In genomic region chr2:36427790-36428243, GRCh38 we compare ENCODE assay signal across 20 cellular contexts.
DNase-seq lines count a peak whose midpoint lies in the region; ATAC-seq and TF ChIP-seq lines count a peak whose summit lies in the region.
"Had no signal": no experiment of that assay in that cellular context is flagged by ENCODE, and none has a peak within 500 bp of the region (broad histone marks: within the 10 kb centered on the region; RNA-seq: fewer than 3 reads in every experiment).

No MANE protein-coding gene starts in this region.

- H3K27me3 ChIP-seq in PC-3 (ENCODE audit: low read length) (no peaks in the 10 kb centered on the region), sigmoid colon (no peaks in the 10 kb centered on the region), Karpas-422 (ENCODE audit: low read length) (no peaks in the 10 kb centered on the region)
- H3K27me3 ChIP-seq: BLaER1, breast epithelium, suprapubic skin had no signal

- H3K4me2 ChIP-seq in PC-3 (ENCODE audit: low read length) (no peak overlapping the region), Karpas-422 (ENCODE audit: low read depth, low read length, poor library complexity, severe bottlenecking) (no peak overlapping the region)
- H3K4me2 ChIP-seq: BLaER1 had no signal

- H3K27me3 Mint-ChIP-seq in activated naive CD8-positive, alpha-beta T cell treated with anti-CD3 and anti-CD28 coated beads, Interleukin-2, amount 50 U/mL, for 24 hours: no peaks in the 10 kb centered on the region
- H3K27me3 Mint-ChIP-seq: activated CD4-positive, alpha-beta T cell treated with anti-CD3 and anti-CD28 coated beads for 36 hours had no signal

- TF ChIP-seq EP300 in sigmoid colon (IDR thresholded peaks at IDR 0.05): no peak

- H3K9me3 ChIP-seq in PC-3 (ENCODE audit: low read length) (no peaks in the 10 kb centered on the region), sigmoid colon (no peaks in the 10 kb centered on the region), Karpas-422 (ENCODE audit: low read length) (no peaks in the 10 kb centered on the region)
- H3K9me3 ChIP-seq: BLaER1, breast epithelium, suprapubic skin had no signal

- peaks cover 89% of the 10 kb centered on the region for H3K79me2 ChIP-seq in PC-3 (ENCODE audit: low read length)
- no peaks in the 10 kb centered on the region for H3K79me2 ChIP-seq in Karpas-422 (ENCODE audit: low read length)

- no peaks in the 10 kb centered on the region for H3F3A ChIP-seq in PC-3 (ENCODE audit: low read length, unreplicated experiment)

- POLR2A ChIA-PET in PC-3 (lab: Charles Lee; ENCODE audit: unreplicated experiment): no interaction called here

- peak; percentile 73 for ATAC-seq in PC-3
- peak; percentile 25 for ATAC-seq in esophagus mucosa
- ATAC-seq in activated naive CD8-positive, alpha-beta T cell treated with anti-CD3 and anti-CD28 coated beads, Interleukin-2, amount 50 U/mL, for 24 hours: no peak
- ATAC-seq: activated CD4-positive, alpha-beta T cell treated with anti-CD3 and anti-CD28 coated beads for 36 hours; activated naive CD4-positive, alpha-beta T cell treated with anti-CD3 and anti-CD28 coated beads, Interleukin-2, amount 50 U/mL, for 72 hours had no signal

- no peak overlapping the region for H3K27ac ChIP-seq in PC-3 (ENCODE audit: low read length)
- H3K27ac ChIP-seq in sigmoid colon: peak overlapping the region in 3 of 4 donors; percentile 11 to 28 (median 16)
- H3K27ac ChIP-seq in Karpas-422 (ENCODE audit: low read length): no peak overlapping the region
- H3K27ac ChIP-seq: BLaER1, suprapubic skin had no signal

- CTCF ChIA-PET in PC-3 (lab: Charles Lee): no interaction called here

- DNase-seq in ELR (ENCODE audit: low read depth) (peak; percentile 57), PC-3 (peak; percentile 25), sigmoid colon (no peak), HT-29 (ENCODE audit: low spot score) (no peak), NCI-H146 (lab: John Stamatoyannopoulos, UW) (no peak), Karpas-422 (no peak)
- DNase-seq in activated naive CD8-positive, alpha-beta T cell treated with anti-CD3 and anti-CD28 coated beads, Interleukin-2, amount 50 U/mL, for 24 hours: no peak
- DNase-seq: activated CD4-positive, alpha-beta T cell treated with anti-CD3 and anti-CD28 coated beads for 36 hours; DMS79 treated with DMSO at 0.1 percent for 48 hours; NCI-H1105 treated with DMSO at 0.1 percent for 48 hours; NCI-H2227 treated with DMSO at 0.1 percent for 48 hours; NK-92 treated with Interleukin-12 subunit alpha and Interleukin-12 subunit beta, amount 100 ng/mL, for 24 hours; SIG-M5 had no signal

- H3K4me1 ChIP-seq in PC-3 (ENCODE audit: insufficient read depth, low read length) (peaks cover 5% of the 10 kb centered on the region; the same call in 1 of the 2 replicates), sigmoid colon (peaks cover 0 to 59% (median 39%) of the 10 kb centered on the region in 4 donors), Karpas-422 (ENCODE audit: low read length) (no peaks in the 10 kb centered on the region)
- H3K4me1 ChIP-seq: BLaER1 had no signal

- no peak overlapping the region for H2AFZ ChIP-seq in PC-3 (ENCODE audit: low read length)
- no peak overlapping the region for H2AFZ ChIP-seq in Karpas-422 (ENCODE audit: low read length)

- 0 out of 2 replicates have a peak, but pooled peaks cover 9% of the 10 kb centered on the region for H4K20me1 ChIP-seq in PC-3 (ENCODE audit: low read length)
- H4K20me1 ChIP-seq in Karpas-422 (ENCODE audit: insufficient read depth, low read depth, low read length): no peaks in the 10 kb centered on the region

- no peak for TF ChIP-seq CTCF in PC-3 (conservative IDR thresholded peaks at IDR 0.05; ENCODE audit: low read depth, low read length)
- TF ChIP-seq CTCF in sigmoid colon (IDR thresholded peaks at IDR 0.05): no peak

- no peaks in the 10 kb centered on the region for H3K9me2 ChIP-seq in PC-3 (replicated peaks; ENCODE audit: low read length)
- H3K9me2 ChIP-seq in Karpas-422 (replicated peaks; ENCODE audit: insufficient read depth, low read length): no peaks in the 10 kb centered on the region

- intact Hi-C loops in PC-3 (cut with micrococcal nuclease): no loop called here
- intact Hi-C loops in sigmoid colon (cut with DNase I): no loop called here

- H3K9ac ChIP-seq in PC-3 (ENCODE audit: low read length): no peak overlapping the region
- H3K9ac ChIP-seq in Karpas-422 (ENCODE audit: low read length): no peak overlapping the region
- H3K9ac ChIP-seq: BLaER1 had no signal

- H3K27ac Mint-ChIP-seq in activated naive CD8-positive, alpha-beta T cell treated with anti-CD3 and anti-CD28 coated beads, Interleukin-2, amount 50 U/mL, for 24 hours: no peak overlapping the region
- H3K27ac Mint-ChIP-seq: activated CD4-positive, alpha-beta T cell treated with anti-CD3 and anti-CD28 coated beads for 36 hours; activated naive CD4-positive, alpha-beta T cell treated with anti-CD3 and anti-CD28 coated beads, Interleukin-2, amount 50 U/mL, for 72 hours; nephron had no signal

- H3K4me3 ChIP-seq in PC-3 (ENCODE audit: low read length) (no peak overlapping the region), sigmoid colon (no peak overlapping the region), Karpas-422 (ENCODE audit: low read length) (no peak overlapping the region)
- H3K4me3 ChIP-seq: BLaER1, breast epithelium, lung, suprapubic skin had no signal

- 97% methylated on average over 2 of the region's 2 CpGs for WGBS in sigmoid colon, 2 donors

- H3K36me3 ChIP-seq in PC-3 (ENCODE audit: low read depth, low read length) (peaks cover 12% of the 10 kb centered on the region; the same call in 1 of the 2 replicates), sigmoid colon (no peaks in the 10 kb centered on the region), Karpas-422 (ENCODE audit: insufficient read depth, low read length) (no peaks in the 10 kb centered on the region)
- H3K36me3 ChIP-seq: breast epithelium, suprapubic skin had no signal

- H3K4me1 Mint-ChIP-seq in activated naive CD8-positive, alpha-beta T cell treated with anti-CD3 and anti-CD28 coated beads, Interleukin-2, amount 50 U/mL, for 24 hours: no peaks in the 10 kb centered on the region
- H3K4me1 Mint-ChIP-seq: activated CD4-positive, alpha-beta T cell treated with anti-CD3 and anti-CD28 coated beads for 36 hours had no signal

- no peak overlapping the region for H3K4me3 Mint-ChIP-seq in activated naive CD8-positive, alpha-beta T cell treated with anti-CD3 and anti-CD28 coated beads, Interleukin-2, amount 50 U/mL, for 24 hours
- H3K4me3 Mint-ChIP-seq: activated CD4-positive, alpha-beta T cell treated with anti-CD3 and anti-CD28 coated beads for 36 hours; nephron had no signal

- peaks cover 7% of the 10 kb centered on the region for H3K36me3 Mint-ChIP-seq in activated naive CD8-positive, alpha-beta T cell treated with anti-CD3 and anti-CD28 coated beads, Interleukin-2, amount 50 U/mL, for 24 hours (ENCODE audit: low read depth)
- H3K36me3 Mint-ChIP-seq: activated naive CD4-positive, alpha-beta T cell treated with anti-CD3 and anti-CD28 coated beads, Interleukin-2, amount 50 U/mL, for 72 hours had no signal

- no peak for TF ChIP-seq POLR2A in sigmoid colon (IDR thresholded peaks at IDR 0.05)

- no peaks in the 10 kb centered on the region for H3K9me3 Mint-ChIP-seq in activated naive CD8-positive, alpha-beta T cell treated with anti-CD3 and anti-CD28 coated beads, Interleukin-2, amount 50 U/mL, for 24 hours
- H3K9me3 Mint-ChIP-seq: activated naive CD4-positive, alpha-beta T cell treated with anti-CD3 and anti-CD28 coated beads, Interleukin-2, amount 50 U/mL, for 72 hours; nephron had no signal

- no TSS peak for BruUV-seq in PC-3 (replicated peaks; lab: Mats Ljungman, UMichigan)

Comparison
In these comparisons a context has a peak if more than half of its experiments do, and no peak if none do; other contexts are left out.
1. DNase-seq: peak in ELR (single experiment) and PC-3 (single experiment); none in sigmoid colon (single experiment), HT-29 (single experiment), activated naive CD8-positive, alpha-beta T cell treated with anti-CD3 and anti-CD28 coated beads, Interleukin-2, amount 50 U/mL, for 24 hours (single experiment), NCI-H146 (single experiment) and Karpas-422 (single experiment).
2. H3K27ac ChIP-seq: peak in sigmoid colon (3 of 4); none in PC-3 (single experiment) and Karpas-422 (single experiment).